ENCODE assay signal across 12 cellular contexts in genomic region chr22:21917206-21917958, GRCh38. TPM values are rescaled to one million over a fixed set of nuclear protein-coding genes. Genes with fewer than 3 reads are reported as not detected.
DNase-seq lines count a peak whose midpoint lies in the region; ATAC-seq and TF ChIP-seq lines count a peak whose summit lies in the region.
"Had no signal": no experiment of that assay in that cellular context is flagged by ENCODE, and none has a peak within 500 bp of the region (broad histone marks: within the 10 kb centered on the region; RNA-seq: fewer than 3 reads in every experiment).

No MANE protein-coding gene starts in this region.

- H3K27me3 ChIP-seq in H7 (ENCODE audit: control insufficient read depth, insufficient read depth, low read length) (no peaks in the 10 kb centered on the region), neuronal stem cell (ENCODE audit: control insufficient read depth in 3 of 3, insufficient read depth in 3 of 3, low read depth in 1 of 3, low read length in 3 of 3) (no peaks in the 10 kb centered on the region), mesenchymal stem cell (ENCODE audit: control insufficient read depth in 1 of 2, insufficient read depth in 1 of 2, low read length in 2 of 2) (no peaks in the 10 kb centered on the region)

- H2BK12ac ChIP-seq in neuronal stem cell (ENCODE audit: low read length) (no peak overlapping the region), mesenchymal stem cell (ENCODE audit: low read length in 2 of 2) (no peak overlapping the region)

- peak; percentile 32 for ATAC-seq in WTC11
- no peak for ATAC-seq in mucosa of descending colon
- no peak for ATAC-seq in HG03175 (IDR thresholded peaks at IDR 0.05; ENCODE audit: unreplicated experiment)
- ATAC-seq: activated CD8-positive, alpha-beta T cell treated with anti-CD3 and anti-CD28 coated beads for 36 hours had no signal

- intact Hi-C loops in mucosa of descending colon (cut with DNase I, micrococcal nuclease) = no loop called here

- H3K36me3 ChIP-seq in H7 (replicated peaks; ENCODE audit: control insufficient read depth, insufficient read depth, low read length) = no peaks in the 10 kb centered on the region
- H3K36me3 ChIP-seq in neuronal stem cell (replicated peaks in 1 of 2; ENCODE audit: control insufficient read depth in 2 of 2, insufficient read depth in 2 of 2, low read length in 2 of 2) = no peaks in the 10 kb centered on the region
- H3K36me3 ChIP-seq in mesenchymal stem cell (ENCODE audit: control insufficient read depth in 1 of 2, insufficient read depth in 2 of 2, low read depth in 1 of 2, low read length in 2 of 2) = peaks cover 23 to 28% of the 10 kb centered on the region in 2 experiments
- H3K36me3 ChIP-seq in mucosa of descending colon (ENCODE audit: low read depth) = no peaks in the 10 kb centered on the region

- no peak for TF ChIP-seq CTCF in WTC11 (IDR thresholded peaks at IDR 0.05)
- no peak for TF ChIP-seq CTCF in mucosa of descending colon (IDR thresholded peaks at IDR 0.05)

- H3K9me3 Mint-ChIP-seq in WTC11 = no peaks in the 10 kb centered on the region
- H3K9me3 Mint-ChIP-seq: activated CD8-positive, alpha-beta T cell treated with anti-CD3 and anti-CD28 coated beads for 36 hours had no signal

- POLR2A ChIA-PET in WTC11 (lab: Charles Lee) = interaction anchor here (0.6 to 0.9 kb wide), 2 partner anchors 18 to 181 kb away, joined by 5 to 6 read pairs; no protein-coding TSS in a partner anchor

- H2AK5ac ChIP-seq in neuronal stem cell (ENCODE audit: low read depth, low read length) = peak overlapping the region; percentile 16
- H2AK5ac ChIP-seq in mesenchymal stem cell (ENCODE audit: low read length, severe bottlenecking) = no peak overlapping the region

- no peak overlapping the region for H3K4me3 Mint-ChIP-seq in WTC11
- H3K4me3 Mint-ChIP-seq: activated CD8-positive, alpha-beta T cell treated with anti-CD3 and anti-CD28 coated beads for 36 hours had no signal

- H3K27ac ChIP-seq in neuronal stem cell (replicated peaks; ENCODE audit: low read length) = no peak overlapping the region
- no peak overlapping the region for H3K27ac ChIP-seq in mesenchymal stem cell (ENCODE audit: low read length, poor library complexity, severe bottlenecking)

- H3K27me3 Mint-ChIP-seq in WTC11 (ENCODE audit: low read depth) = no peaks in the 10 kb centered on the region
- H3K27me3 Mint-ChIP-seq: activated CD8-positive, alpha-beta T cell treated with anti-CD3 and anti-CD28 coated beads for 36 hours had no signal

- CTCF ChIA-PET in WTC11 (lab: Charles Lee) = interaction anchor here (0.6 to 4.1 kb wide), 13 partner anchors 8 to 191 kb away, joined by 3 to 44 read pairs (median 4); partner anchors contain the start of gene PPM1F

- H2BK15ac ChIP-seq in neuronal stem cell (ENCODE audit: low read length) (no peak overlapping the region), mesenchymal stem cell (ENCODE audit: low read depth, poor library complexity, severe bottlenecking) (no peak overlapping the region)

- H3K23ac ChIP-seq in neuronal stem cell (ENCODE audit: low read depth, low read length, poor library complexity) (peak overlapping the region; percentile 29), mesenchymal stem cell (ENCODE audit: low read length in 2 of 2) (no peak overlapping the region)

- no peak overlapping the region for H3K4ac ChIP-seq in neuronal stem cell (ENCODE audit: low read length)
- no peak overlapping the region for H3K4ac ChIP-seq in mesenchymal stem cell (ENCODE audit: low read depth in 1 of 2, low read length in 2 of 2)

- no peak overlapping the region for H3K4me3 ChIP-seq in H7 (ENCODE audit: insufficient read depth, low read depth, low read length)
- no peak overlapping the region for H3K4me3 ChIP-seq in neuronal stem cell (ENCODE audit: low read length in 2 of 2)
- H3K4me3 ChIP-seq in mesenchymal stem cell (ENCODE audit: insufficient read depth in 1 of 2, low read depth in 1 of 2, low read length in 2 of 2) = no peak overlapping the region
- H3K4me3 ChIP-seq in mucosa of descending colon = no peak overlapping the region

- H3K9me3 ChIP-seq in neuronal stem cell (replicated peaks in 1 of 2; ENCODE audit: control insufficient read depth in 2 of 2, insufficient read depth in 1 of 2, low read depth in 1 of 2, low read length in 2 of 2) (no peaks in the 10 kb centered on the region), mesenchymal stem cell (ENCODE audit: control insufficient read depth, low read length) (no peaks in the 10 kb centered on the region), mucosa of descending colon (no peaks in the 10 kb centered on the region)

- H3K27ac Mint-ChIP-seq in WTC11 = peak overlapping the region; percentile 86; the same call in 1 of the 2 replicates
- H3K27ac Mint-ChIP-seq: activated CD8-positive, alpha-beta T cell treated with anti-CD3 and anti-CD28 coated beads for 36 hours had no signal

- H4K8ac ChIP-seq in neuronal stem cell (ENCODE audit: low read depth, low read length) = no peak overlapping the region
- no peak overlapping the region for H4K8ac ChIP-seq in mesenchymal stem cell (ENCODE audit: low read length)

- no peaks in the 10 kb centered on the region for H3K36me3 Mint-ChIP-seq in WTC11

- H3K18ac ChIP-seq in neuronal stem cell (ENCODE audit: low read length) (peak overlapping the region; percentile 7), mesenchymal stem cell (ENCODE audit: low read depth in 1 of 2, low read length in 2 of 2) (no peak overlapping the region)

- H3K9ac ChIP-seq in neuronal stem cell (ENCODE audit: low read depth, low read length, poor library complexity) = no peak overlapping the region
- no peak overlapping the region for H3K9ac ChIP-seq in mesenchymal stem cell (ENCODE audit: low read length)

- H4K91ac ChIP-seq in neuronal stem cell (ENCODE audit: low read depth, low read length, poor library complexity) = no peak overlapping the region
- H4K91ac ChIP-seq in mesenchymal stem cell (ENCODE audit: low read length) = no peak overlapping the region

- no peaks in the 10 kb centered on the region for H3K79me1 ChIP-seq in neuronal stem cell (ENCODE audit: low read depth, low read length)
- peaks cover 1% of the 10 kb centered on the region for H3K79me1 ChIP-seq in mesenchymal stem cell (replicated peaks; ENCODE audit: low read length, poor library complexity, severe bottlenecking)

- peak overlapping the region; percentile 43 for H2AFZ ChIP-seq in neuronal stem cell (ENCODE audit: low read length)
- no peak overlapping the region for H2AFZ ChIP-seq in mesenchymal stem cell (ENCODE audit: low read depth, low read length)

- H3K4me2 ChIP-seq in neuronal stem cell (ENCODE audit: insufficient read depth, low read length, poor library complexity, severe bottlenecking) = no peak overlapping the region
- H3K4me2 ChIP-seq in mesenchymal stem cell (ENCODE audit: low read length, poor library complexity, severe bottlenecking) = no peak overlapping the region

- H3K14ac ChIP-seq in neuronal stem cell (ENCODE audit: low read length) (peak overlapping the region; percentile 63), mesenchymal stem cell (ENCODE audit: low read length in 2 of 2) (no peak overlapping the region)

- DNase-seq in H7 (peak; percentile 78), WTC11 (ENCODE audit: low spot score) (peak; percentile 41), globus pallidus (ENCODE audit: low spot score) (peak; percentile 26), neuronal stem cell (ENCODE audit: low spot score) (no peak), mesenchymal stem cell (no peak), NCI-H1694 treated with DMSO at 0.1 percent for 48 hours (lab: John Stamatoyannopoulos, UW) (no peak), mucosa of descending colon (no peak)
- DNase-seq: activated CD8-positive, alpha-beta T cell treated with anti-CD3 and anti-CD28 coated beads for 36 hours; activated naive CD4-positive, alpha-beta T cell treated with Interleukin-2 at 50 U/mL for 16 hours; NCI-H2171; OCI-M1 had no signal

- H3K4me1 Mint-ChIP-seq in WTC11 = peaks cover 45% of the 10 kb centered on the region

- H3K4me1 ChIP-seq in neuronal stem cell (ENCODE audit: control insufficient read depth in 2 of 2, insufficient read depth in 1 of 2, low read depth in 1 of 2, low read length in 2 of 2) (peaks cover 12 to 31% of the 10 kb centered on the region in 2 donors), mesenchymal stem cell (ENCODE audit: control insufficient read depth, insufficient read depth, low read depth, low read length) (peaks cover 11% of the 10 kb centered on the region), mucosa of descending colon (ENCODE audit: low read depth) (no peaks in the 10 kb centered on the region)

- H2BK5ac ChIP-seq in neuronal stem cell (ENCODE audit: low read length) = no peak overlapping the region
- H2BK5ac ChIP-seq in mesenchymal stem cell (ENCODE audit: low read depth, low read length, poor library complexity, severe bottlenecking) = no peak overlapping the region

- no CpG with 5 or more reads among the region's 17 CpGs for WGBS in neuronal stem cell (ENCODE audit: extremely low coverage in 2 of 2, insufficient read length in 2 of 2, insufficient replicate concordance in 1 of 2), 2 donors
- 70% methylated on average over 17 of the region's 17 CpGs for WGBS in mesenchymal stem cell

- H2BK120ac ChIP-seq in neuronal stem cell (ENCODE audit: low read depth, low read length) (no peak overlapping the region), mesenchymal stem cell (ENCODE audit: low read depth, low read length) (no peak overlapping the region)

TF ChIP-seq in WTC11, 78 proteins besides CTCF, POLR2A, EP300 and RAD21 (continues in another document):
- TF ChIP-seq MAX (CRISPR knock-in tag; IDR thresholded peaks at IDR 0.05) = 0 out of 2 replicates have a peak, but pooled peaks have one; percentile 35

RNA-seq across cellular contexts. Expression of gene PPM1F, which starts 35.3 kb away (rescaled TPM):
- total RNA-seq in H7 (2014; rRNA removed; shearing (Covaris generic)) = 19.7 and 34.8 TPM in 2 replicates
- total RNA-seq in WTC11 (2021) (23.9 to 30.6 TPM (median 28.6 TPM) in 3 replicates), mucosa of descending colon (10 to 100 TPM; 10.5 to 27.5 (median 14.8) TPM)
- 17.8 TPM for polyA plus RNA-seq in neuronal stem cell (2013, experiment 1 of 2)
- 16.6 TPM for polyA plus RNA-seq in neuronal stem cell (2013, experiment 2 of 2)
- 19.5 TPM for polyA plus RNA-seq in mesenchymal stem cell (2013, experiment 1 of 2)
- polyA plus RNA-seq in mesenchymal stem cell (2013, experiment 2 of 2) = 21.1 TPM

RNA-seq across cellular contexts. Expression of gene MAPK1, which starts 49.9 kb away (rescaled TPM):
- 54.5 and 55.5 TPM in 2 replicates for total RNA-seq in H7 (2014; rRNA removed; shearing (Covaris generic))
- total RNA-seq in WTC11 (2021) (87.4 to 95.9 TPM (median 91.9 TPM) in 3 replicates), mucosa of descending colon (100 to 1,000 TPM; 126 to 131 (median 127) TPM)
- 51.0 TPM for polyA plus RNA-seq in neuronal stem cell (2013, experiment 1 of 2)
- polyA plus RNA-seq in neuronal stem cell (2013, experiment 2 of 2) = 50.9 TPM
- polyA plus RNA-seq in mesenchymal stem cell (2013, experiment 1 of 2) = 67.7 TPM
- polyA plus RNA-seq in mesenchymal stem cell (2013, experiment 2 of 2) = 67.1 TPM

Comparison
In these comparisons a context has a peak if more than half of its experiments do, and no peak if none do; other contexts are left out.
1. DNase-seq: peak in H7 (single experiment), WTC11 (single experiment) and globus pallidus (single experiment); none in neuronal stem cell (single experiment), mesenchymal stem cell (single experiment), NCI-H1694 treated with DMSO at 0.1 percent for 48 hours (single experiment) and mucosa of descending colon (0 of 3).